In the genomic region with DNA sequence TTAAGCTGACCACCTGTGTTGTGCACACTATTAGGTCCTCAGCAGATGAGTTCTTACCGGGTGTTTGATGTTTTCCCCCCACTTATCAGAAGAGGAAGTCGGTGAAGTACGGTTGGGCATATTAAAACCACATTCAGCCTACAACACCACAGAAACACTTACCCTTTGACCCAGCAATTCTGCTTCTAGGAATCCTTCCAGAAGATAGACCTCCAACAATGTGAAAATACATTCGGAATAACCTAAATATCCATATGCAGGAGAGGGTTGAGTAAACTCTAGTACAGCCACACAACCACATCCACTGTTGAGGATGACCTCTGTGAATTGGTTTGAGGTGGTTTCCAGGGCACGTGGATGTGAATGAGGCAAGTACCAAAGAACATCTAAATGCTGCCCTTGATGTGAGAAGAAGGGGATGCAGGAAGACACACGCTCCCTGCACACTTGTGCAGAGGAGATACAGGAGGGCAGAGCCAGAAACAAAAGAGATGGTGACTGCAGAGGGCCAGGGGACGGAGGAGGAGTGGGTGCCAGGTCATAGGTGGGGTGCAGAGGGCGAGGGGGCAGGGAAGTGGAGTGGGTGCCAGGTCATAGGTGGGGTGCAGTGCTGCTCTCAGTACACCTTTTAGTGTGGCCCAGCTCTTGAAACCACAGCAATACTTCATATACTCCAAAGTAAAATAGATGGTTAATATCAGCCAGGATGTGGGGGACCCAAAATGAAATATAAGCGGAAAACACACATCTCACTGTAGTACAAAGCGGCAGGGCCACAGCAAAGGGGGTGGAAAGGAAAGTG, we compare ENCODE assay signal across 15 cellular contexts. TPM values are rescaled to one million over a fixed set of nuclear protein-coding genes. Genes with fewer than 3 reads are reported as not detected.
DNase-seq lines count a peak whose midpoint lies in the region; ATAC-seq lines count a peak whose summit lies in the region.
"Had no signal": no experiment of that assay in that cellular context is flagged by ENCODE, and none has a peak within 500 bp of the region (broad histone marks: within the 10 kb centered on the region; RNA-seq: fewer than 3 reads in every experiment).

No MANE protein-coding gene starts in this region.

- H3K27me3 Mint-ChIP-seq in activated CD4-positive, alpha-beta T cell treated with anti-CD3 and anti-CD28 coated beads for 36 hours, result no peaks in the 10 kb centered on the region
- no peaks in the 10 kb centered on the region for H3K27me3 Mint-ChIP-seq in activated naive CD8-positive, alpha-beta T cell treated with anti-CD3 and anti-CD28 coated beads for 36 hours

- intact Hi-C loops in activated CD4-positive, alpha-beta T cell treated with anti-CD3 and anti-CD28 coated beads for 36 hours (cut with DNase I, micrococcal nuclease), result loop anchor here in 1 of 2 experiments (10.0 kb wide), 1 partner anchor 272 kb away; a partner anchor contains a TSS
- intact Hi-C loops in right cardiac atrium (cut with DNase I), result no loop called here

- peaks cover 10% of the 10 kb centered on the region for H3K4me1 ChIP-seq in right cardiac atrium (ENCODE audit: control insufficient read depth, insufficient read depth, low read length)

- peak overlapping the region; percentile 45 for H3K27ac Mint-ChIP-seq in activated CD4-positive, alpha-beta T cell treated with anti-CD3 and anti-CD28 coated beads for 36 hours
- H3K27ac Mint-ChIP-seq in activated naive CD8-positive, alpha-beta T cell treated with anti-CD3 and anti-CD28 coated beads for 36 hours, result peak overlapping the region; percentile 86
- H3K27ac Mint-ChIP-seq in stimulated activated effector memory CD8-positive, alpha-beta T cell treated with anti-CD3 and anti-CD28 coated beads, Interleukin-12 subunit alpha, Interleukin-12 subunit beta, amount 100 ng/mL, for 72 hours, result peak overlapping the region; percentile 43

- peaks cover 69% of the 10 kb centered on the region for H3K4me1 Mint-ChIP-seq in activated CD4-positive, alpha-beta T cell treated with anti-CD3 and anti-CD28 coated beads for 36 hours
- peaks cover 89% of the 10 kb centered on the region for H3K4me1 Mint-ChIP-seq in activated naive CD8-positive, alpha-beta T cell treated with anti-CD3 and anti-CD28 coated beads for 36 hours
- H3K4me1 Mint-ChIP-seq in stimulated activated effector memory CD8-positive, alpha-beta T cell treated with anti-CD3 and anti-CD28 coated beads, Interleukin-12 subunit alpha, Interleukin-12 subunit beta, amount 100 ng/mL, for 72 hours, result peaks cover 79% of the 10 kb centered on the region

- ATAC-seq in activated CD4-positive, alpha-beta T cell treated with anti-CD3 and anti-CD28 coated beads for 36 hours, result peak; percentile 21
- ATAC-seq in stimulated activated effector memory CD8-positive, alpha-beta T cell treated with anti-CD3 and anti-CD28 coated beads, Interleukin-12 subunit alpha, Interleukin-12 subunit beta, amount 100 ng/mL, for 72 hours, result peak; percentile 82
- ATAC-seq in right cardiac atrium, result no peak

- no peaks in the 10 kb centered on the region for H3K27me3 ChIP-seq in right cardiac atrium (ENCODE audit: control insufficient read depth, insufficient read depth)
- H3K27me3 ChIP-seq: adrenal gland, ovary, thyroid gland had no signal

- DNase-seq in activated CD4-positive, alpha-beta T cell treated with anti-CD3 and anti-CD28 coated beads for 36 hours, result peak; percentile 30
- DNase-seq in activated CD4-positive, alpha-beta T cell treated with anti-CD3 and anti-CD28 coated beads, Interleukin-2, amount 50 U/mL, for 4 hours, result no peak
- DNase-seq in NOMO-1 treated with DMSO at 0.1 percent for 48 hours (lab: John Stamatoyannopoulos, UW; ENCODE audit: unreplicated experiment) (peak; percentile 72), T1000 (lab: John Stamatoyannopoulos, UW) (no peak), right cardiac atrium (no peak), hypothalamus (lab: John Stamatoyannopoulos, UW) (no peak)
- no peak for DNase-seq in activated naive CD8-positive, alpha-beta T cell treated with anti-CD3 and anti-CD28 coated beads for 36 hours
- DNase-seq in stimulated activated effector memory CD8-positive, alpha-beta T cell treated with anti-CD3 and anti-CD28 coated beads, Interleukin-12 subunit alpha, Interleukin-12 subunit beta, amount 100 ng/mL, for 72 hours (ENCODE audit: low spot score in 2 of 2), result no peak
- DNase-seq: activated CD4-positive, alpha-beta T cell treated with anti-CD3 and anti-CD28 coated beads for 1 hour; Karpas-422; mammary epithelial cell; ovary; thyroid gland had no signal

- no peak overlapping the region for H3K27ac ChIP-seq in right cardiac atrium (ENCODE audit: low read length)
- H3K27ac ChIP-seq: adrenal gland, ovary, SK-N-MC, thyroid gland had no signal

- WGBS in right cardiac atrium, result 76% methylated on average over 10 of the region's 10 CpGs

- no peak overlapping the region for H3K4me3 Mint-ChIP-seq in activated CD4-positive, alpha-beta T cell treated with anti-CD3 and anti-CD28 coated beads for 36 hours
- peak overlapping the region; percentile 47 for H3K4me3 Mint-ChIP-seq in activated naive CD8-positive, alpha-beta T cell treated with anti-CD3 and anti-CD28 coated beads for 36 hours
- H3K4me3 Mint-ChIP-seq in stimulated activated effector memory CD8-positive, alpha-beta T cell treated with anti-CD3 and anti-CD28 coated beads, Interleukin-12 subunit alpha, Interleukin-12 subunit beta, amount 100 ng/mL, for 72 hours, result peak overlapping the region; percentile 58

- POLR2A ChIA-PET in activated CD4-positive, alpha-beta T cell treated with anti-CD3 and anti-CD28 coated beads for 36 hours (lab: Charles Lee), result no interaction called here

- H3K9me3 Mint-ChIP-seq in activated CD4-positive, alpha-beta T cell treated with anti-CD3 and anti-CD28 coated beads for 36 hours (ENCODE audit: low read depth), result no peaks in the 10 kb centered on the region
- no peaks in the 10 kb centered on the region for H3K9me3 Mint-ChIP-seq in activated naive CD8-positive, alpha-beta T cell treated with anti-CD3 and anti-CD28 coated beads for 36 hours
- no peaks in the 10 kb centered on the region for H3K9me3 Mint-ChIP-seq in stimulated activated effector memory CD8-positive, alpha-beta T cell treated with anti-CD3 and anti-CD28 coated beads, Interleukin-12 subunit alpha, Interleukin-12 subunit beta, amount 100 ng/mL, for 72 hours

- no peaks in the 10 kb centered on the region for H3K9me3 ChIP-seq in right cardiac atrium (ENCODE audit: control insufficient read depth, low read length)
- H3K9me3 ChIP-seq: adrenal gland, ovary, thyroid gland had no signal

- no peak overlapping the region for H3K4me3 ChIP-seq in right cardiac atrium (ENCODE audit: low read length)
- H3K4me3 ChIP-seq: adrenal gland, ovary, thyroid gland had no signal

- CTCF ChIA-PET in activated CD4-positive, alpha-beta T cell treated with anti-CD3 and anti-CD28 coated beads for 36 hours (lab: Charles Lee), result interaction anchor here (0.6 to 1.3 kb wide), 2 partner anchors 41 to 54 kb away, joined by 3 read pairs; no protein-coding TSS in a partner anchor

- peaks cover 21% of the 10 kb centered on the region for H3K36me3 Mint-ChIP-seq in activated CD4-positive, alpha-beta T cell treated with anti-CD3 and anti-CD28 coated beads for 36 hours (ENCODE audit: low read depth)
- H3K36me3 Mint-ChIP-seq in activated naive CD8-positive, alpha-beta T cell treated with anti-CD3 and anti-CD28 coated beads for 36 hours, result peaks cover 39% of the 10 kb centered on the region
- no peaks in the 10 kb centered on the region for H3K36me3 Mint-ChIP-seq in stimulated activated effector memory CD8-positive, alpha-beta T cell treated with anti-CD3 and anti-CD28 coated beads, Interleukin-12 subunit alpha, Interleukin-12 subunit beta, amount 100 ng/mL, for 72 hours

RNA-seq across cellular contexts. Expression of a gene that starts 12.8 kb away (rescaled TPM):
- 10 to 100 TPM; 32.8 to 37.7 TPM for total RNA-seq in activated CD4-positive, alpha-beta T cell treated with anti-CD3 and anti-CD28 coated beads for 36 hours
- total RNA-seq in activated naive CD8-positive, alpha-beta T cell treated with anti-CD3 and anti-CD28 coated beads for 36 hours, result 10 to 100 TPM; 39.6 to 41.9 TPM
- 10 to 100 TPM; 16.9 to 23.8 (median 19.4) TPM for total RNA-seq in right cardiac atrium
- polyA plus RNA-seq in right cardiac atrium, result 9.1 TPM

Comparison
In these comparisons a context has a peak if more than half of its experiments do, and no peak if none do; other contexts are left out.
1. DNase-seq: peak in activated CD4-positive, alpha-beta T cell treated with anti-CD3 and anti-CD28 coated beads for 36 hours (single experiment) and NOMO-1 treated with DMSO at 0.1 percent for 48 hours (single experiment); none in activated CD4-positive, alpha-beta T cell treated with anti-CD3 and anti-CD28 coated beads, Interleukin-2, amount 50 U/mL, for 4 hours (0 of 2), activated naive CD8-positive, alpha-beta T cell treated with anti-CD3 and anti-CD28 coated beads for 36 hours (single experiment), stimulated activated effector memory CD8-positive, alpha-beta T cell treated with anti-CD3 and anti-CD28 coated beads, Interleukin-12 subunit alpha, Interleukin-12 subunit beta, amount 100 ng/mL, for 72 hours (0 of 2), T1000 (single experiment), right cardiac atrium (0 of 3) and hypothalamus (0 of 51).
2. ATAC-seq: peak in activated CD4-positive, alpha-beta T cell treated with anti-CD3 and anti-CD28 coated beads for 36 hours (single experiment) and stimulated activated effector memory CD8-positive, alpha-beta T cell treated with anti-CD3 and anti-CD28 coated beads, Interleukin-12 subunit alpha, Interleukin-12 subunit beta, amount 100 ng/mL, for 72 hours (single experiment); none in right cardiac atrium (0 of 2).
3. Peak in every context shown above with its lines, with median percentiles within 50 percentile points of each other: H3K27ac Mint-ChIP-seq.